Comparison of ENCODE assay signal across 5 cellular contexts in the genomic region with DNA sequence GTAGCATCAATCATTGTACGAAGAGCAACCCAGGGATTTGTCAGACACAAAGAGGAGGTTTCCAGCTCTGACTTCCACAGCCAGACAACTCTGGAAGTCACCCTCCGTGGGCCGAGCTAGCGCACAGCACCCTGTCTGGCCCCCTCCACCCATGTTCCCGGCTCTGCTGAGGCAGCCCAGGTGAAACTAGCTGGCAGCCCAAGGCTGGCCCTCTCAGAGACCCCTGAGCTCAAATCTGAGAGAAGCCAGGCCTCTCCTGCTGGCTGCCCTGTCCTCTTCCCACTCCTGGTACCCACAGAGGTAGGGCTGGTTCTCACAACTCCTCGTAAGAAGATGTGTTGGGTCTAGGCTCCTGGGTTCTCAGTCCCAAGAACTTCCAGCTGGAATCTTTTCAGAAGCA.
"Had no signal": no experiment of that assay in that cellular context is flagged by ENCODE, and none has a peak within 500 bp of the region (broad histone marks: within the 10 kb centered on the region; RNA-seq: fewer than 3 reads in every experiment).

No MANE protein-coding gene starts in this region.

- ATAC-seq: K562 had no signal

- DNase-seq: GM23248, H9, HCEC 1CT, IMR-90 had no signal

- H3K4me3 Mint-ChIP-seq: H9 had no signal

- H3K9me3 Mint-ChIP-seq: H9 had no signal

- H3K4me3 ChIP-seq: GM23248, K562 had no signal

- H3K27ac Mint-ChIP-seq: H9 had no signal

- H3K27ac ChIP-seq: GM23248 had no signal
